9 cellular contexts compared by ENCODE assay signal in genomic region chr15:70111203-70112017, GRCh38. TPM values are rescaled to one million over a fixed set of nuclear protein-coding genes. Genes with fewer than 3 reads are reported as not detected.
A peak's percentile ranks its signal among the peaks of the same experiment; 100 is the strongest.
DNase-seq lines count a peak whose midpoint lies in the region; ATAC-seq and TF ChIP-seq lines count a peak whose summit lies in the region.
"Had no signal": no experiment of that assay in that cellular context is flagged by ENCODE, and none has a peak within 500 bp of the region (broad histone marks: within the 10 kb centered on the region; RNA-seq: fewer than 3 reads in every experiment).

No MANE protein-coding gene starts in this region.

- peak; percentile 85 for DNase-seq in BE2C
- DNase-seq in MV-4-11 (lab: John Stamatoyannopoulos, UW) = peak; percentile 30
- DNase-seq in SK-MEL-5 (ENCODE audit: low read depth, low spot score) = peak; percentile 75
- peak; percentile 85 for DNase-seq in fibroblast of the aortic adventitia (ENCODE audit: low read depth)
- peak; percentile 93 for DNase-seq in neuronal stem cell (ENCODE audit: low spot score)
- DNase-seq: activated naive CD8-positive, alpha-beta T cell treated with anti-CD3 and anti-CD28 coated beads, Interleukin-2, amount 10 ng/mL, durations not matched to agents 7 days and 5 days had no signal

- H2AFZ ChIP-seq in neuronal stem cell (ENCODE audit: low read length) = no peak overlapping the region

- no peak overlapping the region for H3K18ac ChIP-seq in neuronal stem cell (ENCODE audit: low read length)

- no peaks in the 10 kb centered on the region for H3K79me1 ChIP-seq in neuronal stem cell (ENCODE audit: low read depth, low read length)

- no peak for ATAC-seq in GM19035 (IDR thresholded peaks at IDR 0.05; ENCODE audit: unreplicated experiment)
- no peak for ATAC-seq in GM18517 (IDR thresholded peaks at IDR 0.05; ENCODE audit: unreplicated experiment)
- ATAC-seq in HG03280 (IDR thresholded peaks at IDR 0.05; ENCODE audit: unreplicated experiment) = no peak

- in situ Hi-C loops in SK-MEL-5 (cut with HindIII; ENCODE audit: low pct_unique_long_range_greater_than_20kb, low sequenced_read_pairs) = no loop called here

- H3K4me1 ChIP-seq in BE2C (peaks cover 7% of the 10 kb centered on the region), neuronal stem cell (ENCODE audit: control insufficient read depth in 2 of 2, insufficient read depth in 1 of 2, low read depth in 1 of 2, low read length in 2 of 2) (peaks cover 9 to 18% of the 10 kb centered on the region in 2 donors)

- H2BK12ac ChIP-seq in neuronal stem cell (ENCODE audit: low read length) = no peak overlapping the region

- H3K36me3 ChIP-seq in BE2C = no peaks in the 10 kb centered on the region
- H3K36me3 ChIP-seq in neuronal stem cell (replicated peaks in 1 of 2; ENCODE audit: control insufficient read depth in 2 of 2, insufficient read depth in 2 of 2, low read length in 2 of 2) = no peaks in the 10 kb centered on the region

- H3K4ac ChIP-seq in neuronal stem cell (ENCODE audit: low read length) = no peak overlapping the region

- H2AK5ac ChIP-seq in neuronal stem cell (ENCODE audit: low read depth, low read length) = no peak overlapping the region

- no peak for TF ChIP-seq CTCF in BE2C (IDR thresholded peaks at IDR 0.05; ENCODE audit: low read depth, low read length)
- TF ChIP-seq CTCF in fibroblast of the aortic adventitia (IDR thresholded peaks at IDR 0.05; ENCODE audit: insufficient read depth, low read length) = no peak

- no peak overlapping the region for H3K4me2 ChIP-seq in neuronal stem cell (ENCODE audit: insufficient read depth, low read length, poor library complexity, severe bottlenecking)

- H4K91ac ChIP-seq in neuronal stem cell (ENCODE audit: low read depth, low read length, poor library complexity) = no peak overlapping the region

- no peak overlapping the region for H3K14ac ChIP-seq in neuronal stem cell (ENCODE audit: low read length)

- no peak overlapping the region for H3K9ac ChIP-seq in neuronal stem cell (ENCODE audit: low read depth, low read length, poor library complexity)

- peak overlapping the region; percentile 62 for H3K27ac ChIP-seq in neuronal stem cell (replicated peaks; ENCODE audit: low read length)

- H3K23ac ChIP-seq in neuronal stem cell (ENCODE audit: low read depth, low read length, poor library complexity) = no peak overlapping the region

- H3K9me3 ChIP-seq in BE2C = no peaks in the 10 kb centered on the region
- H3K9me3 ChIP-seq in neuronal stem cell (replicated peaks in 1 of 2; ENCODE audit: control insufficient read depth in 2 of 2, insufficient read depth in 1 of 2, low read depth in 1 of 2, low read length in 2 of 2) = no peaks in the 10 kb centered on the region

- no peak overlapping the region for H4K8ac ChIP-seq in neuronal stem cell (ENCODE audit: low read depth, low read length)

- WGBS in neuronal stem cell (ENCODE audit: extremely low coverage in 2 of 2, insufficient read length in 2 of 2, insufficient replicate concordance in 1 of 2), 2 donors = no CpG with 5 or more reads among the region's 7 CpGs

- H3K27me3 ChIP-seq in BE2C (no peaks in the 10 kb centered on the region), neuronal stem cell (ENCODE audit: control insufficient read depth in 3 of 3, insufficient read depth in 3 of 3, low read depth in 1 of 3, low read length in 3 of 3) (peaks cover 0 to 62% (median 17%) of the 10 kb centered on the region in 3 experiments)

- H3K4me3 ChIP-seq in BE2C (ENCODE audit: low read depth, low read length) (peak overlapping the region; percentile 36), fibroblast of the aortic adventitia (ENCODE audit: low read depth, low read length) (no peak overlapping the region), neuronal stem cell (ENCODE audit: low read length in 2 of 2) (no peak overlapping the region)

- H2BK15ac ChIP-seq in neuronal stem cell (ENCODE audit: low read length) = no peak overlapping the region

- no peak overlapping the region for H2BK5ac ChIP-seq in neuronal stem cell (ENCODE audit: low read length)

- no peak overlapping the region for H2BK120ac ChIP-seq in neuronal stem cell (ENCODE audit: low read depth, low read length)

RNA-seq across cellular contexts. Expression of gene TLE3, which starts 13.7 kb away (rescaled TPM):
- polyA plus RNA-seq in BE2C (2012; ENCODE audit: insufficient read depth, insufficient read length, low read depth) = 57.2 TPM
- total RNA-seq in SK-MEL-5 (2014; rRNA removed; shearing (Covaris generic)) = 6.5 and 10.3 TPM in 2 replicates
- polyA plus RNA-seq in SK-MEL-5 (2015; cell fraction: cytosol; rRNA removed) = 24.7 and 40.1 TPM in 2 replicates
- 19.3 and 38.3 TPM in 2 replicates for polyA plus RNA-seq in SK-MEL-5 (2015; cell fraction: nucleus; rRNA removed)
- total RNA-seq in fibroblast of the aortic adventitia (ENCODE audit: low replicate concordance) = 10.3 and 12.3 TPM in 2 replicates
- 27.4 TPM for polyA plus RNA-seq in neuronal stem cell (2013, experiment 1 of 2)
- polyA plus RNA-seq in neuronal stem cell (2013, experiment 2 of 2) = 29.0 TPM

Comparison
In these comparisons a context has a peak if more than half of its experiments do, and no peak if none do; other contexts are left out.
1. DNase-seq: peak in every context shown above with its lines; median percentile 93 in neuronal stem cell; 85 in BE2C; 85 in fibroblast of the aortic adventitia; 75 in SK-MEL-5; 30 in MV-4-11.